In the genomic region with DNA sequence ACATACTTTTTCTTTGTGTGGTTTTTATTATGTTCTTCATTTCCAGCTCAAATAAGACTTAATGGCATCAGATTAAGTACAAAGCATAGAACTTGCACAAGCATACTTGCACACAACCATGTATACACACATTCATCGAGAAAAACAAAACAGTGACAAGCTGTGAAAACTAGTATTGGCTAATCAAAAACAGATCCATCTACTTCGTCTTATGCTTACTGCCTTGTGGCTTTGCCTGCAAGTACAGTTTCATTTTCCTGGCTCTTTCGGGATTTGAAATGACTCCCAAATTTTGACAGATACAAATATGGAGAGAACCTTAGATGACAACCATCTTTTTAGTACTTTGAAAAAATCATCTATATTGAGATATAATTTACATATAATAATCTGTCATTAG, we compare ENCODE assay signal across 19 cellular contexts.
A peak's percentile ranks its signal among the peaks of the same experiment; 100 is the strongest.
DNase-seq lines count a peak whose midpoint lies in the region; ATAC-seq, FAIRE-seq and TF ChIP-seq lines count a peak whose summit lies in the region.
"Had no signal": no experiment of that assay in that cellular context is flagged by ENCODE, and none has a peak within 500 bp of the region (broad histone marks: within the 10 kb centered on the region; RNA-seq: fewer than 3 reads in every experiment).

No MANE protein-coding gene starts in this region.

- H3K79me2 ChIP-seq in osteoblast (ENCODE audit: insufficient read depth, low read length), result no peaks in the 10 kb centered on the region

- DNase-seq in AG10803 (ENCODE audit: low read depth), result peak; percentile 56
- DNase-seq in HTR-8/SVneo (ENCODE audit: insufficient read length, low spot score), result no peak
- DNase-seq in fibroblast of mammary gland (ENCODE audit: low read depth), result peak; percentile 68
- DNase-seq in osteoblast (ENCODE audit: insufficient read length, low spot score, missing footprints), result no peak
- no peak for DNase-seq in ureter (ENCODE audit: low spot score)
- DNase-seq in stimulated activated CD4-positive, alpha-beta T cell treated with anti-CD3 and anti-CD28 coated beads, Interleukin-15, amount 100 ng/mL, for 24 hours, result no peak
- no peak for DNase-seq in GM12891 (ENCODE audit: insufficient read length, low spot score)
- DNase-seq: COR-L47, DMS153, GOT3, MG63, NCI-H1092 treated with DMSO at 0.1 percent for 48 hours, NCI-H1694, NCI-H2107, NCI-H226, PC-9 had no signal

- TF ChIP-seq POLR2A in GM12891 (IDR thresholded peaks at IDR 0.05; ENCODE audit: low read depth, low read length), result no peak

- no peaks in the 10 kb centered on the region for H4K20me1 ChIP-seq in osteoblast (ENCODE audit: insufficient read depth, low read length)

- H3K4me3 ChIP-seq in AG10803 (ENCODE audit: low read length), result no peak overlapping the region
- no peak overlapping the region for H3K4me3 ChIP-seq in fibroblast of mammary gland (ENCODE audit: control insufficient read depth, low read depth, low read length)
- H3K4me3 ChIP-seq in osteoblast (ENCODE audit: insufficient read depth, low read length), result peak overlapping the region; percentile 18
- H3K4me3 ChIP-seq: GM12878, MG63, PC-9, SK-N-MC had no signal

- TF ChIP-seq CTCF in AG10803 (conservative IDR thresholded peaks at IDR 0.05; ENCODE audit: low read length) (no peak), fibroblast of mammary gland (conservative IDR thresholded peaks at IDR 0.05; ENCODE audit: control insufficient read depth, insufficient read depth, low read depth, low read length) (no peak), osteoblast (IDR thresholded peaks at IDR 0.05; ENCODE audit: extremely low read depth, low read depth, low read length) (no peak)

- H3K27ac ChIP-seq in osteoblast (ENCODE audit: low read depth, low read length), result no peak overlapping the region
- H3K27ac ChIP-seq: PC-9, SK-N-MC had no signal

- no peaks in the 10 kb centered on the region for H3K27me3 ChIP-seq in osteoblast (ENCODE audit: insufficient read depth, low read length)
- H3K27me3 ChIP-seq: MG63 had no signal

- no peak for ATAC-seq in HG03378 (IDR thresholded peaks at IDR 0.05; ENCODE audit: unreplicated experiment)
- ATAC-seq: GM12878 had no signal

- peak overlapping the region; percentile 70 for H3K4me2 ChIP-seq in osteoblast (ENCODE audit: insufficient read depth, low read length)
- H3K4me2 ChIP-seq: PC-9 had no signal

- peak overlapping the region; percentile 71 for H2AFZ ChIP-seq in osteoblast (ENCODE audit: low read length)
- H2AFZ ChIP-seq: PC-9 had no signal

- H3K9me3 ChIP-seq in osteoblast (ENCODE audit: low read depth, low read length), result no peaks in the 10 kb centered on the region
- H3K9me3 ChIP-seq: MG63 had no signal

- FAIRE-seq in HTR-8/SVneo (lab: Jason Lieb, UNC) (peak; percentile 42), GM12891 (lab: Jason Lieb, UNC) (no peak)
- FAIRE-seq: GM12878 had no signal

- no peaks in the 10 kb centered on the region for H3K36me3 ChIP-seq in osteoblast (ENCODE audit: insufficient read depth, low read length)
- H3K36me3 ChIP-seq: MG63 had no signal

- peaks cover 3% of the 10 kb centered on the region for H3K4me1 ChIP-seq in osteoblast (ENCODE audit: insufficient read depth, low read length)

TF ChIP-seq in GM12891, 5 proteins besides CTCF, POLR2A, EP300 and RAD21:
- no peak for TF ChIP-seq POLR2AphosphoS5 (IDR thresholded peaks at IDR 0.05; ENCODE audit: low read depth, low read length)
- no peak for TF ChIP-seq POU2F2 (IDR thresholded peaks at IDR 0.05; ENCODE audit: low read depth, low read length)
- no peak for TF ChIP-seq PAX5 (IDR thresholded peaks at IDR 0.05; ENCODE audit: insufficient read depth, low read length, severe bottlenecking)
- no peak for TF ChIP-seq TAF1 (IDR thresholded peaks at IDR 0.05; ENCODE audit: low read depth, low read length)
- TF ChIP-seq SPI1 (IDR thresholded peaks at IDR 0.05; ENCODE audit: low read depth, low read length), result no peak

Comparison
In these comparisons a context has a peak if more than half of its experiments do, and no peak if none do; other contexts are left out.
1. DNase-seq: peak in AG10803 (single experiment) and fibroblast of mammary gland (single experiment); none in HTR-8/SVneo (single experiment), osteoblast (single experiment), ureter (single experiment), stimulated activated CD4-positive, alpha-beta T cell treated with anti-CD3 and anti-CD28 coated beads, Interleukin-15, amount 100 ng/mL, for 24 hours (single experiment) and GM12891 (single experiment).